Comparison of ENCODE assay signal across 30 cellular contexts in the genomic region with DNA sequence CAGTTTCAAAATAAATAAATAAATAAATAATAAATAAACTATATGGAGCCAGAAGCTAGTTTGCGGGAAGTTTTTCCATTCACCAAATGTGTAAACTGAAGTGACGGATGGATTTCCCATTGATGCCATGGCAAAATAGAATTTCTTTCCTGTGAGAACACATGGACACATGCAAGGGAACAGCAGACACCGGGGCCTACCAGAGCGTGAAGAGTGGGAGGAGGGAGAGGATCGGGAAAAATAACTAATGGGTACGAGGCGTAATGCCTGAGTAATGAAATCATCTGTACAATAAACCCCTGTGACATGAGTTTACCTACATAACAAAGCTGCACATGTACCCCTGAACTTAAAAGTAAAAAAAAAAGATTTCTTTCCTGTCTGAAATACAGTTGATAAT.
"Had no signal": no experiment of that assay in that cellular context is flagged by ENCODE, and none has a peak within 500 bp of the region (broad histone marks: within the 10 kb centered on the region; RNA-seq: fewer than 3 reads in every experiment).

No MANE protein-coding gene starts in this region.

- H3K4me1 Mint-ChIP-seq: activated B cell treated with CpG ODN at 0.5 μM for 24 hours; central memory CD8-positive, alpha-beta T cell; T-helper 17 cell had no signal

- H3K27ac Mint-ChIP-seq: activated B cell treated with CpG ODN at 0.5 μM for 24 hours; activated CD4-positive, alpha-beta memory T cell treated with anti-CD3 and anti-CD28 coated beads for 36 hours; activated CD8-positive, alpha-beta T cell treated with anti-CD3 and anti-CD28 coated beads, Interleukin-2, amount 10 ng/mL, durations not matched to agents 7 days and 5 days; activated naive CD8-positive, alpha-beta T cell; activated T-cell treated with anti-CD3 and anti-CD28 coated beads, Interleukin-2, amount 50 U/mL, for 24 hours; activated T-cell treated with anti-CD3 and anti-CD28 coated beads, Interleukin-2, amount 50 U/mL, for 72 hours; dendritic cell treated with granulocyte-macrophage colony-stimulating factor and Interleukin-4, amounts not matched to agents 40 ng/mL and 50 ng/mL, for 4 days; endodermal cell; T-helper 17 cell; T-helper 2 cell treated with Interferon-gamma antibody and Interleukin-4, amounts not matched to agents 5 μg/mL and 100 μg/mL, for 36 hours had no signal

- H3K27me3 Mint-ChIP-seq: activated B cell treated with CpG ODN at 0.5 μM for 24 hours; activated CD4-positive, alpha-beta memory T cell treated with anti-CD3 and anti-CD28 coated beads for 36 hours; activated naive CD8-positive, alpha-beta T cell; activated T-cell treated with anti-CD3 and anti-CD28 coated beads, Interleukin-2, amount 50 U/mL, for 24 hours; central memory CD8-positive, alpha-beta T cell had no signal

- H3K36me3 Mint-ChIP-seq: activated CD4-positive, alpha-beta memory T cell treated with anti-CD3 and anti-CD28 coated beads for 36 hours; activated naive CD8-positive, alpha-beta T cell had no signal

- DNase-seq: activated B cell treated with CpG ODN at 0.5 μM for 24 hours; activated CD4-positive, alpha-beta memory T cell treated with anti-CD3 and anti-CD28 coated beads for 36 hours; activated CD4-positive, alpha-beta T cell treated with anti-CD3 and anti-CD28 coated beads for 48 hours; activated CD8-positive, alpha-beta memory T cell treated with anti-CD3 and anti-CD28 coated beads, Interleukin-2, amount 50 U/mL, for 48 hours; activated CD8-positive, alpha-beta T cell treated with anti-CD3 and anti-CD28 coated beads, Interleukin-2, amount 10 ng/mL, durations not matched to agents 7 days and 5 days; activated gamma-delta T cell treated with Interleukin-2 at 50 U/mL for 16 hours; activated naive CD4-positive, alpha-beta T cell treated with anti-CD3 and anti-CD28 coated beads, Interleukin-2, amount 50 U/mL, for 16 hours; activated naive CD4-positive, alpha-beta T cell treated with Interleukin-2 at 50 U/mL for 16 hours; activated T-cell treated with anti-CD3 and anti-CD28 coated beads for 4 hours; activated T-cell treated with anti-CD3 and anti-CD28 coated beads, Interleukin-2, amount 50 U/mL, for 24 hours; activated T-cell treated with anti-CD3 and anti-CD28 coated beads, Interleukin-2, amount 50 U/mL, for 72 hours; amniotic stem cell; anterior cingulate cortex; brain microvascular endothelial cell; dorsolateral prefrontal cortex; effector memory CD4-positive, alpha-beta T cell; endodermal cell; erythroblast; foreskin keratinocyte; gastrocnemius medialis; T-helper 1 cell; T-helper 17 cell; T1000; WERI-Rb-1 had no signal

- H3K4me3 ChIP-seq: coronary artery, dorsolateral prefrontal cortex, esophagus muscularis mucosa, gastrocnemius medialis had no signal

- H3K4me3 Mint-ChIP-seq: activated B cell treated with CpG ODN at 0.5 μM for 24 hours; activated CD4-positive, alpha-beta memory T cell treated with anti-CD3 and anti-CD28 coated beads for 36 hours; activated CD8-positive, alpha-beta T cell treated with anti-CD3 and anti-CD28 coated beads, Interleukin-2, amount 10 ng/mL, durations not matched to agents 7 days and 5 days; activated naive CD8-positive, alpha-beta T cell; activated T-cell treated with anti-CD3 and anti-CD28 coated beads, Interleukin-2, amount 50 U/mL, for 24 hours; activated T-cell treated with anti-CD3 and anti-CD28 coated beads, Interleukin-2, amount 50 U/mL, for 72 hours; central memory CD8-positive, alpha-beta T cell; dendritic cell treated with granulocyte-macrophage colony-stimulating factor and Interleukin-4, amounts not matched to agents 40 ng/mL and 50 ng/mL, for 4 days; endodermal cell; T-helper 17 cell; T-helper 2 cell treated with Interferon-gamma antibody and Interleukin-4, amounts not matched to agents 5 μg/mL and 100 μg/mL, for 36 hours had no signal

- H3K9me3 Mint-ChIP-seq: activated B cell treated with CpG ODN at 0.5 μM for 24 hours; central memory CD8-positive, alpha-beta T cell; T-helper 2 cell treated with Interferon-gamma antibody and Interleukin-4, amounts not matched to agents 5 μg/mL and 100 μg/mL, for 36 hours had no signal
